ENCODE assay signal across 25 cellular contexts in the genomic region with DNA sequence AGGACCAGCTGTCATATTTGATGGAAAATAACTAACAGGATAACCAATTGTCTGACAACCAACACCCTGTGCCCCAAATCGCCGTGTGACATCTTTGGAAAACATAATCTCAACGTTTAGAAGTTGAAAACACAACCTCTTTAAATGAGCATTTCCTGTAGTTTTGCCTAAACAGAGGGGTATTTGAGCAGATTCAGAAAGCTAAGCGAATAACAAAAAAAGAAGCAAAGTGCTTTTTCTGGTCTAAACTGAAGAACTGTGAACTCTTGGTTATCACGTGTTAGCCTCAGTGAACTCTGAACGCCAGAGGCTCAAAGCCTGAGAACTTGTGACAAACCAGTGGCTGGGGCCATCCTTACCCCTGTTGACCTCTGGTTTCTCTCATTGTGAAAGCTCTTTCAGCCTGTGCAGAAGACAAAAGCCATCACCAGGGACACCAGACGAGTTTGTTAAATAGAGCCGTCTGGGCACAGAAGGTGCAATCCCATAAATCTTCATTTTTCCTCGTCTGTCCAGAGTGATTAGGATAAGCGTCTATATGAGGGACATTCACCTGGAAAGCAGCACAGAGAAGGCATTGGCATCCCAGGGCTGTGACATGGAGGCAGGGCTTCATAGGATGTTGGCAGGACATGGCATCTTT.
DNase-seq lines count a peak whose midpoint lies in the region; ATAC-seq and TF ChIP-seq lines count a peak whose summit lies in the region.
"Had no signal": no experiment of that assay in that cellular context is flagged by ENCODE, and none has a peak within 500 bp of the region (broad histone marks: within the 10 kb centered on the region; RNA-seq: fewer than 3 reads in every experiment).

No MANE protein-coding gene starts in this region.

- intact Hi-C loops in right lobe of liver (cut with DNase I) (no loop called here), colonic mucosa (cut with DNase I) (no loop called here)

- H3K27me3 Mint-ChIP-seq in WTC11 (ENCODE audit: low read depth) (no peaks in the 10 kb centered on the region; the same call in 1 of the 2 replicates), type B pancreatic cell (no peaks in the 10 kb centered on the region)
- H3K27me3 Mint-ChIP-seq: activated CD8-positive, alpha-beta memory T cell treated with anti-CD3 and anti-CD28 coated beads, Interleukin-2, amount 10 ng/mL, durations not matched to agents 7 days and 5 days; activated naive CD8-positive, alpha-beta T cell treated with anti-CD3 and anti-CD28 coated beads, Interleukin-2, amount 10 ng/mL, durations not matched to agents 7 days and 5 days had no signal

- DNase-seq in HuH-7.5 (ENCODE audit: low spot score) (peak; percentile 13), WTC11 (ENCODE audit: low spot score) (no peak), right lobe of liver (peak in 2 of 3 donors; percentile 31 to 65), type B pancreatic cell (ENCODE audit: extremely low spot score, unreplicated experiment) (no peak), colonic mucosa (no peak)
- DNase-seq: activated CD8-positive, alpha-beta memory T cell treated with anti-CD3 and anti-CD28 coated beads, Interleukin-2, amount 10 ng/mL, durations not matched to agents 7 days and 5 days; activated gamma-delta T cell treated with Interleukin-2 at 50 U/mL for 16 hours; activated naive CD8-positive, alpha-beta T cell treated with anti-CD3 and anti-CD28 coated beads, Interleukin-2, amount 10 ng/mL, durations not matched to agents 7 days and 5 days; activated T-cell treated with anti-CD3 and anti-CD28 coated beads, Interleukin-2, amount 50 U/mL, for 48 hours; aorta; effector CD4-positive, alpha-beta T cell; left lung; MG63; NCI-H2029 treated with DMSO at 0.1 percent for 48 hours; NCI-H524 treated with DMSO at 0.1 percent for 48 hours; occipital lobe; stimulated activated CD4-positive, alpha-beta T cell treated with anti-CD3 and anti-CD28 coated beads, Interleukin-4, amount 100 ng/mL, for 24 hours; thyroid gland had no signal

- 21% methylated on average over 10 of the region's 10 CpGs for WGBS in right lobe of liver (ENCODE audit: insufficient coverage, low coverage, low lambda C conversion rate, missing lambda C conversion rate)

- no peaks in the 10 kb centered on the region for H3K36me3 ChIP-seq in right lobe of liver
- no peaks in the 10 kb centered on the region for H3K36me3 ChIP-seq in colonic mucosa
- H3K36me3 ChIP-seq: BLaER1 treated with 17β-estradiol and CSF1 and Interleukin-3, amounts not matched to agents 10 nM and 100 nM; left lung; MG63; SJSA1; thyroid gland had no signal

- no peaks in the 10 kb centered on the region for H3K27me3 ChIP-seq in right lobe of liver
- no peaks in the 10 kb centered on the region for H3K27me3 ChIP-seq in colonic mucosa
- H3K27me3 ChIP-seq: BLaER1 treated with 17β-estradiol and CSF1 and Interleukin-3, amounts not matched to agents 10 nM and 100 nM; left lung; SJSA1; thyroid gland had no signal

- H3K9me3 ChIP-seq in right lobe of liver = no peaks in the 10 kb centered on the region
- H3K9me3 ChIP-seq in colonic mucosa = no peaks in the 10 kb centered on the region
- H3K9me3 ChIP-seq: BLaER1 treated with 17β-estradiol and CSF1 and Interleukin-3, amounts not matched to agents 10 nM and 100 nM; left lung; MG63; SJSA1; thyroid gland had no signal

- H3K36me3 Mint-ChIP-seq in WTC11 = no peaks in the 10 kb centered on the region
- H3K36me3 Mint-ChIP-seq in type B pancreatic cell = peaks cover 4% of the 10 kb centered on the region
- H3K36me3 Mint-ChIP-seq: activated CD8-positive, alpha-beta memory T cell treated with anti-CD3 and anti-CD28 coated beads, Interleukin-2, amount 10 ng/mL, durations not matched to agents 7 days and 5 days; activated naive CD8-positive, alpha-beta T cell treated with anti-CD3 and anti-CD28 coated beads, Interleukin-2, amount 10 ng/mL, durations not matched to agents 7 days and 5 days had no signal

- no peak overlapping the region for H3K9ac ChIP-seq in colonic mucosa (ENCODE audit: low read depth in 2 of 2, low read length in 2 of 2)
- H3K9ac ChIP-seq: BLaER1 treated with 17β-estradiol and CSF1 and Interleukin-3, amounts not matched to agents 10 nM and 100 nM; KMS-11 had no signal

- no peak for TF ChIP-seq POLR2A in right lobe of liver (IDR thresholded peaks at IDR 0.05)

- H3K9me3 Mint-ChIP-seq in WTC11 (peaks cover 7% of the 10 kb centered on the region), type B pancreatic cell (no peaks in the 10 kb centered on the region)
- H3K9me3 Mint-ChIP-seq: activated naive CD8-positive, alpha-beta T cell treated with anti-CD3 and anti-CD28 coated beads, Interleukin-2, amount 10 ng/mL, durations not matched to agents 7 days and 5 days had no signal

- peak overlapping the region in 1 of 3 donors; percentile 14 for H3K27ac ChIP-seq in right lobe of liver
- H3K27ac ChIP-seq in colonic mucosa = no peak overlapping the region
- H3K27ac ChIP-seq: BLaER1 treated with 17β-estradiol and CSF1 and Interleukin-3, amounts not matched to agents 10 nM and 100 nM; epithelial cell of prostate; KMS-11; left lung; RWPE1; SJSA1; thyroid gland had no signal

- CTCF ChIA-PET in WTC11 (lab: Charles Lee) = no interaction called here

- POLR2A ChIA-PET in WTC11 (lab: Charles Lee) = no interaction called here

- H3K4me3 Mint-ChIP-seq in WTC11 (no peak overlapping the region), type B pancreatic cell (peak overlapping the region; percentile 1)
- H3K4me3 Mint-ChIP-seq: activated CD8-positive, alpha-beta memory T cell treated with anti-CD3 and anti-CD28 coated beads, Interleukin-2, amount 10 ng/mL, durations not matched to agents 7 days and 5 days; activated naive CD8-positive, alpha-beta T cell treated with anti-CD3 and anti-CD28 coated beads, Interleukin-2, amount 10 ng/mL, durations not matched to agents 7 days and 5 days had no signal

- H3K4me3 ChIP-seq in right lobe of liver = no peak overlapping the region
- H3K4me3 ChIP-seq in colonic mucosa = no peak overlapping the region
- H3K4me3 ChIP-seq: BLaER1 treated with 17β-estradiol and CSF1 and Interleukin-3, amounts not matched to agents 10 nM and 100 nM; left lung; MG63; SJSA1; thyroid gland had no signal

- ATAC-seq in WTC11 = no peak
- peak; percentile 88 to 98 (median 94) for ATAC-seq in right lobe of liver
- ATAC-seq in HG03108 (IDR thresholded peaks at IDR 0.05; ENCODE audit: unreplicated experiment) = no peak
- ATAC-seq in HG03432 (IDR thresholded peaks at IDR 0.05; ENCODE audit: unreplicated experiment) = no peak
- ATAC-seq: activated CD8-positive, alpha-beta memory T cell treated with anti-CD3 and anti-CD28 coated beads, Interleukin-2, amount 10 ng/mL, durations not matched to agents 7 days and 5 days; left lung had no signal

- H3K27ac Mint-ChIP-seq in WTC11 (no peak overlapping the region; the same call in 1 of the 2 replicates), type B pancreatic cell (no peak overlapping the region)
- H3K27ac Mint-ChIP-seq: activated CD8-positive, alpha-beta memory T cell treated with anti-CD3 and anti-CD28 coated beads, Interleukin-2, amount 10 ng/mL, durations not matched to agents 7 days and 5 days; activated naive CD8-positive, alpha-beta T cell treated with anti-CD3 and anti-CD28 coated beads, Interleukin-2, amount 10 ng/mL, durations not matched to agents 7 days and 5 days had no signal

- TF ChIP-seq CTCF in WTC11 (IDR thresholded peaks at IDR 0.05) (no peak), right lobe of liver (IDR thresholded peaks at IDR 0.05) (no peak), type B pancreatic cell (conservative IDR thresholded peaks at IDR 0.05) (no peak), colonic mucosa (IDR thresholded peaks at IDR 0.05) (no peak)

- H3K4me1 Mint-ChIP-seq in WTC11 (peaks cover 33% of the 10 kb centered on the region), type B pancreatic cell (ENCODE audit: unreplicated experiment) (peaks cover 49% of the 10 kb centered on the region)
- H3K4me1 Mint-ChIP-seq: activated CD8-positive, alpha-beta memory T cell treated with anti-CD3 and anti-CD28 coated beads, Interleukin-2, amount 10 ng/mL, durations not matched to agents 7 days and 5 days; activated naive CD8-positive, alpha-beta T cell treated with anti-CD3 and anti-CD28 coated beads, Interleukin-2, amount 10 ng/mL, durations not matched to agents 7 days and 5 days had no signal

- H3K4me1 ChIP-seq in right lobe of liver (no peaks in the 10 kb centered on the region), colonic mucosa (no peaks in the 10 kb centered on the region)
- H3K4me1 ChIP-seq: left lung, thyroid gland had no signal

TF ChIP-seq in WTC11, 78 proteins besides CTCF, POLR2A, EP300 and RAD21:
- peak; percentile 64 for TF ChIP-seq GABPB1 (CRISPR knock-in tag; IDR thresholded peaks at IDR 0.05)
- TF ChIP-seq, protein P1, sequence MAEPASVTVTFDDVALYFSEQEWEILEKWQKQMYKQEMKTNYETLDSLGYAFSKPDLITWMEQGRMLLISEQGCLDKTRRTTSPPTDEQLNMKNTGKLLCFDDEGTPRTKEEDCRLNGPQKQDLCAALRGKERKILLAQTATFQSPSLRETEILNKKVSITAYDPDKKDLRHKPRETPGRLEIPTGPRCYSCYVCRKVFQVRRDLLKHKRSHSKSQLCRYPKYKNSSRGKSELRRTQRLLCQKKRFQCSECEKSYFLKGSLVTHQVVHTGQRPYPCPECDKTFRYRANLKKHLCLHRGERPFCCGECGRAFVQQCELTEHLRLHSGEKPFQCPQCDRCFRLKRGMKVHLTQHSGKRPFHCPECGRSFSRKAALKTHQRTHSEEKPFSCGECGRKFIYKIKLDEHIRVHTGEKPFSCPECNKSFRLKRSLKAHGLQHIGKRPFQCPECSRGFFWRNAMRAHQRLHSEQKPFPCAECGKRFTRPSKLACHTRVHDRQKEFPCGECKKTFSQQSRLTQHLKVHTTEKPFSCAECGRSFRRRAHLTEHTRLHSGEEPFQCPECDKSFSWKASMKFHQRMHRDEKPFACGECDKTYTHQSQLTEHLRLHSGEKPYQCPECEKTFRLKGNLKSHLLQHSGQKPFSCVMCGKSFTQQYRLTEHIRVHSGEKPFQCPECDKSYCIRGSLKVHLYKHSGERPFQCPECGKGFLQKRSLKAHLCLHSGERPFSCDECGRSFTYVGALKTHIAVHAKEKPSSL (CRISPR knock-in tag; conservative IDR thresholded peaks at IDR 0.05) = no peak
- TF ChIP-seq NFE2L1 (CRISPR knock-in tag; IDR thresholded peaks at IDR 0.05) = no peak
- TF ChIP-seq FOXJ3 (CRISPR knock-in tag; IDR thresholded peaks at IDR 0.05; ENCODE audit: borderline replicate concordance) = no peak

Comparison
In these comparisons a context has a peak if more than half of its experiments do, and no peak if none do; other contexts are left out.
1. DNase-seq: peak in HuH-7.5 (single experiment) and right lobe of liver (2 of 3); none in WTC11 (single experiment), type B pancreatic cell (single experiment) and colonic mucosa (single experiment).
2. ATAC-seq: peak in right lobe of liver (4 of 4); none in WTC11 (single experiment), HG03108 (single experiment) and HG03432 (single experiment).